10 cellular contexts compared by ENCODE assay signal in the genomic region with DNA sequence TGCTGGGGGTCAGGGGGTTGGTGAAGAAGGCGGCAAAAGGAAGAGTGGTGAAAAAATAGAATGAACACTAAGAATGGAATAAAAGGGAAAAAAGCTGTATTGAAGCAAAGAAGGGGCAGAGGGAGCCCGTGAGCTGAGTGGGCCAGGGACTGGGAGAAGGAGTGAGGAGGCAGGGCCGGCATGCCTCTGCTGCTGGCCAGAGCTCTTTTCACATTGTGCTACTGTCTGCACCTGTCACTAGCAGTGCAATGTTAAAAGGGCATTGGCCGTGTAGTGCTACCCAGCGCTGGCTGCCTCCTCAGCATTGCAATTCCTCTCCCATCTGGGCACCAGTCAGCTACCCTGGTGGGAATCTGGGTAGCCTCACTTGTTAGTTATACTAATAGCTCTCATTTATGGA. TPM values are rescaled to one million over a fixed set of nuclear protein-coding genes. Genes with fewer than 3 reads are reported as not detected.
A peak's percentile ranks its signal among the peaks of the same experiment; 100 is the strongest.
DNase-seq lines count a peak whose midpoint lies in the region; ATAC-seq and TF ChIP-seq lines count a peak whose summit lies in the region.
"Had no signal": no experiment of that assay in that cellular context is flagged by ENCODE, and none has a peak within 500 bp of the region (broad histone marks: within the 10 kb centered on the region; RNA-seq: fewer than 3 reads in every experiment).

No MANE protein-coding gene starts in this region.

- H3K4me2 ChIP-seq in osteoblast (ENCODE audit: insufficient read depth, low read length), result no peak overlapping the region

- in situ Hi-C loops in G401 (cut with HindIII; ENCODE audit: low sequenced_read_pairs), result no loop called here

- ATAC-seq in HG03159 (IDR thresholded peaks at IDR 0.05; ENCODE audit: unreplicated experiment) (no peak), GM21717 (IDR thresholded peaks at IDR 0.05; ENCODE audit: unreplicated experiment) (no peak)
- ATAC-seq: body of pancreas had no signal

- peaks cover 55% of the 10 kb centered on the region for H4K20me1 ChIP-seq in osteoblast (ENCODE audit: insufficient read depth, low read length)

- H2AFZ ChIP-seq in osteoblast (ENCODE audit: low read length), result no peak overlapping the region

- peak overlapping the region; percentile 95 for H3K4me3 ChIP-seq in ectodermal cell (ENCODE audit: insufficient read depth, low read depth, low read length)
- H3K4me3 ChIP-seq in osteoblast (ENCODE audit: insufficient read depth, low read length), result no peak overlapping the region
- H3K4me3 ChIP-seq: body of pancreas had no signal

- 36 to 45% methylated on average over 5 of the region's 5 CpGs for WGBS in ectodermal cell, 2 experiments

- DNase-seq in G401 (ENCODE audit: low spot score), result peak; percentile 72
- DNase-seq in MV-4-11 (lab: John Stamatoyannopoulos, UW), result peak; percentile 12
- peak; percentile 49 for DNase-seq in osteoblast (ENCODE audit: insufficient read length, low spot score, missing footprints)
- no peak for DNase-seq in NCI-H446 (lab: John Stamatoyannopoulos, UW)
- no peak for DNase-seq in stimulated activated CD4-positive, alpha-beta T cell treated with anti-CD3 and anti-CD28 coated beads, Interleukin-12 subunit alpha, Interleukin-12 subunit beta, amount 100 ng/mL, for 4 hours

- H3K27me3 ChIP-seq in ectodermal cell (ENCODE audit: control insufficient read depth, insufficient read depth, low read length, poor library complexity, severe bottlenecking) (no peaks in the 10 kb centered on the region), osteoblast (ENCODE audit: insufficient read depth, low read length) (peaks cover 6% of the 10 kb centered on the region)
- H3K27me3 ChIP-seq: body of pancreas had no signal

- peaks cover 34% of the 10 kb centered on the region for H3K79me2 ChIP-seq in osteoblast (ENCODE audit: insufficient read depth, low read length)

- H3K4me1 ChIP-seq in ectodermal cell (ENCODE audit: control insufficient read depth, insufficient read depth, low read length) (peaks cover 41% of the 10 kb centered on the region), osteoblast (ENCODE audit: insufficient read depth, low read length) (peaks cover 36% of the 10 kb centered on the region)

- TF ChIP-seq CTCF in osteoblast (IDR thresholded peaks at IDR 0.05; ENCODE audit: extremely low read depth, low read depth, low read length), result peak; percentile 32

- H3K27ac ChIP-seq in ectodermal cell (ENCODE audit: insufficient read depth, low read depth, low read length, poor library complexity, severe bottlenecking), result no peak overlapping the region
- H3K27ac ChIP-seq in osteoblast (ENCODE audit: low read depth, low read length), result no peak overlapping the region
- H3K27ac ChIP-seq: body of pancreas had no signal

- no peaks in the 10 kb centered on the region for H3K9me3 ChIP-seq in ectodermal cell (ENCODE audit: control insufficient read depth, low read length)
- no peaks in the 10 kb centered on the region for H3K9me3 ChIP-seq in osteoblast (ENCODE audit: low read depth, low read length)
- H3K9me3 ChIP-seq: body of pancreas had no signal

- H3K36me3 ChIP-seq in ectodermal cell (ENCODE audit: control insufficient read depth, insufficient read depth, low read length) (no peaks in the 10 kb centered on the region), osteoblast (ENCODE audit: insufficient read depth, low read length) (peaks cover 10% of the 10 kb centered on the region)

RNA-seq across cellular contexts. Expression of a gene that starts 8.7 kb away (rescaled TPM):
- 2.1 TPM in 1 of 2 replicates, not detected in the other for total RNA-seq in G401 (2014; rRNA removed; shearing (Covaris generic))
- not detected for polyA plus RNA-seq in ectodermal cell (2013, experiment 1 of 4)
- polyA plus RNA-seq in ectodermal cell (2013, experiment 2 of 4), result 0.41 TPM
- 0.16 TPM for polyA plus RNA-seq in ectodermal cell (2013, experiment 3 of 4)
- 0.16 TPM for polyA plus RNA-seq in ectodermal cell (2013, experiment 4 of 4)
- 0.59 and 0.72 TPM in 2 replicates for total RNA-seq in osteoblast

RNA-seq across cellular contexts. Expression of a gene that starts 16.6 kb away (rescaled TPM):
- 30.5 and 33.9 TPM in 2 replicates for total RNA-seq in G401 (2014; rRNA removed; shearing (Covaris generic))
- 26.7 TPM for polyA plus RNA-seq in ectodermal cell (2013, experiment 1 of 4)
- polyA plus RNA-seq in ectodermal cell (2013, experiment 2 of 4), result 21.1 TPM
- 19.2 TPM for polyA plus RNA-seq in ectodermal cell (2013, experiment 3 of 4)
- polyA plus RNA-seq in ectodermal cell (2013, experiment 4 of 4), result 19.0 TPM
- 15.2 and 15.6 TPM in 2 replicates for total RNA-seq in osteoblast

RNA-seq across cellular contexts. Expression of a gene that starts 26.9 kb away (rescaled TPM):
- total RNA-seq in G401 (2014; rRNA removed; shearing (Covaris generic)), result 46.5 and 49.0 TPM in 2 replicates
- 34.4 TPM for polyA plus RNA-seq in ectodermal cell (2013, experiment 1 of 4)
- polyA plus RNA-seq in ectodermal cell (2013, experiment 2 of 4), result 37.4 TPM
- polyA plus RNA-seq in ectodermal cell (2013, experiment 3 of 4), result 27.3 TPM
- 27.5 TPM for polyA plus RNA-seq in ectodermal cell (2013, experiment 4 of 4)
- total RNA-seq in osteoblast, result 48.3 and 48.9 TPM in 2 replicates

RNA-seq across cellular contexts. Expression of a gene that starts 43.5 kb away (rescaled TPM):
- 22.3 and 22.8 TPM in 2 replicates for total RNA-seq in G401 (2014; rRNA removed; shearing (Covaris generic))
- polyA plus RNA-seq in ectodermal cell (2013, experiment 1 of 4), result 110 TPM
- 98.4 TPM for polyA plus RNA-seq in ectodermal cell (2013, experiment 2 of 4)
- 111 TPM for polyA plus RNA-seq in ectodermal cell (2013, experiment 3 of 4)
- polyA plus RNA-seq in ectodermal cell (2013, experiment 4 of 4), result 127 TPM
- 31.5 and 47.7 TPM in 2 replicates for total RNA-seq in osteoblast
- total RNA-seq: HT1080 had no signal

Comparison
In these comparisons a context has a peak if more than half of its experiments do, and no peak if none do; other contexts are left out.
1. DNase-seq: peak in G401 (single experiment), MV-4-11 (single experiment) and osteoblast (single experiment); none in NCI-H446 (0 of 2) and stimulated activated CD4-positive, alpha-beta T cell treated with anti-CD3 and anti-CD28 coated beads, Interleukin-12 subunit alpha, Interleukin-12 subunit beta, amount 100 ng/mL, for 4 hours (single experiment).